ENCODE assay signal across 18 cellular contexts in the genomic region with DNA sequence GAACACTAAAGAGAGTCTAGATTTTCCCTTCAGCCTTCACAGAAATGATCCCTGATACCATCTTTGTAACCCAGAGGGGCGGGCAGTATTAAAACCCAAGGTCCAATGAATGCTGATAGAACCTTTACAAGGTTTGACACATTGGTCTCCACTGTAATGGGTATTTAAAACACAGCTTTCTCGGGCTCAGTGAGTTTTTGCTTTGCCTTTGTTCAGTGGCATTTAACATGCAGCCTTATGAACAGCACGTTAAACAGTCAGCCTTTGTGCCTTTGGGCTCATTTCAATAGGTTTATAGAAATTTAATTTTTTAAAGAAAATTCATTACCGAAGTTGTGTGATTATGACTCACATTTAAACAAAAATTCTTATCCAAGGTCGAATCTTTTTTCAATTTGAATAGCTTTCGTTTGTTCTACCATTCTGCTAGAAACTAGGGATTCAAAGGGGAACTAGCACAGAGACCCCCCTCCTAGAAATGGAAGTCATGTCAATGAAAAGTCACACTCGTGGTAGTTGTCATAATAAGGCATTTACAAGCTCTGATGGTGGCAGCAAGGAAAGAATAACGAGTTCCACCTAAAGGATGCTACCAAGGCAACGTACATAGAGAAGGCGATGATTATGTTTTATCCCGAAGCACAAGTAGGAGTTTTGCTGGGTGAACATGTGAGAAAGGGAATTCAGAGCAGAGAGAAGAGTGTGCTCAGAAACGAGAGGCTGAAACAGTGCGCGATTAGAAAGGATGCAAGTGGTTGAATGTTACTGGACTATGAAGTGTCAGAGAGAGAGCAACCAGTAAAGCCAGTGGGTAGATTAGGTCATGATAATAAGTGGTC.
"Had no signal": no experiment of that assay in that cellular context is flagged by ENCODE, and none has a peak within 500 bp of the region (broad histone marks: within the 10 kb centered on the region; RNA-seq: fewer than 3 reads in every experiment).

No MANE protein-coding gene starts in this region.

- H3K27ac Mint-ChIP-seq: activated naive CD8-positive, alpha-beta T cell treated with anti-CD3 and anti-CD28 coated beads, Interleukin-2, amount 10 ng/mL, durations not matched to agents 7 days and 5 days; endodermal cell; natural killer cell treated with Interleukin-12 subunit alpha and Interleukin-12 subunit beta and Interleukin-15 and Interleukin-18, amount 100 ng/mL, for 72 hours; stimulated activated effector memory CD8-positive, alpha-beta T cell treated with anti-CD3 and anti-CD28 coated beads, Interleukin-12 subunit alpha, Interleukin-12 subunit beta, amount 100 ng/mL, for 72 hours; T-cell had no signal

- ATAC-seq: left lung; natural killer cell treated with Interleukin-12 subunit alpha and Interleukin-12 subunit beta and Interleukin-15 and Interleukin-18, amount 100 ng/mL, for 72 hours; psoas muscle; stimulated activated effector memory CD8-positive, alpha-beta T cell treated with anti-CD3 and anti-CD28 coated beads, Interleukin-12 subunit alpha, Interleukin-12 subunit beta, amount 100 ng/mL, for 72 hours; T-cell had no signal

- H3K36me3 ChIP-seq: left lung, sigmoid colon, thyroid gland, vagina had no signal

- H3K4me3 Mint-ChIP-seq: activated naive CD8-positive, alpha-beta T cell treated with anti-CD3 and anti-CD28 coated beads, Interleukin-2, amount 10 ng/mL, durations not matched to agents 7 days and 5 days; endodermal cell; natural killer cell treated with Interleukin-12 subunit alpha and Interleukin-12 subunit beta and Interleukin-15 and Interleukin-18, amount 100 ng/mL, for 72 hours; stimulated activated effector memory CD8-positive, alpha-beta T cell treated with anti-CD3 and anti-CD28 coated beads, Interleukin-12 subunit alpha, Interleukin-12 subunit beta, amount 100 ng/mL, for 72 hours; T-cell had no signal

- H3K9me3 Mint-ChIP-seq: endodermal cell; stimulated activated effector memory CD8-positive, alpha-beta T cell treated with anti-CD3 and anti-CD28 coated beads, Interleukin-12 subunit alpha, Interleukin-12 subunit beta, amount 100 ng/mL, for 72 hours; T-cell had no signal

- H3K9me3 ChIP-seq: left lung, psoas muscle, sigmoid colon, thyroid gland, vagina had no signal

- H3K27me3 ChIP-seq: left lung, sigmoid colon, thyroid gland, vagina had no signal

- H3K4me1 ChIP-seq: left lung, psoas muscle, sigmoid colon, thyroid gland, vagina had no signal

- H3K36me3 Mint-ChIP-seq: activated naive CD8-positive, alpha-beta T cell treated with anti-CD3 and anti-CD28 coated beads, Interleukin-2, amount 10 ng/mL, durations not matched to agents 7 days and 5 days; natural killer cell treated with Interleukin-12 subunit alpha and Interleukin-12 subunit beta and Interleukin-15 and Interleukin-18, amount 100 ng/mL, for 72 hours; stimulated activated effector memory CD8-positive, alpha-beta T cell treated with anti-CD3 and anti-CD28 coated beads, Interleukin-12 subunit alpha, Interleukin-12 subunit beta, amount 100 ng/mL, for 72 hours; T-cell had no signal

- H3K4me3 ChIP-seq: left lung, psoas muscle, sigmoid colon, thyroid gland, vagina had no signal

- H3K27ac ChIP-seq: left lung, psoas muscle, sigmoid colon, thyroid gland, vagina had no signal

- H3K4me1 Mint-ChIP-seq: activated naive CD8-positive, alpha-beta T cell treated with anti-CD3 and anti-CD28 coated beads, Interleukin-2, amount 10 ng/mL, durations not matched to agents 7 days and 5 days; endodermal cell; stimulated activated effector memory CD8-positive, alpha-beta T cell treated with anti-CD3 and anti-CD28 coated beads, Interleukin-12 subunit alpha, Interleukin-12 subunit beta, amount 100 ng/mL, for 72 hours; T-cell had no signal

- DNase-seq: activated CD4-positive, alpha-beta T cell treated with anti-CD3 and anti-CD28 coated beads, Interleukin-2, amount 50 U/mL, for 1 hour; activated naive CD4-positive, alpha-beta T cell; activated naive CD8-positive, alpha-beta T cell treated with anti-CD3 and anti-CD28 coated beads, Interleukin-2, amount 10 ng/mL, durations not matched to agents 7 days and 5 days; endodermal cell; erythroblast; kidney; occipital lobe; psoas muscle; sigmoid colon; stimulated activated CD4-positive, alpha-beta T cell treated with anti-CD3 and anti-CD28 coated beads, Interleukin-12 subunit alpha, Interleukin-12 subunit beta, amount 100 ng/mL, for 4 hours; stimulated activated CD4-positive, alpha-beta T cell treated with anti-CD3 and anti-CD28 coated beads, Interleukin-2, amount 100 ng/mL, for 24 hours; T-cell; T-helper 9 cell; thyroid gland had no signal
